Comparison of ENCODE assay signal across 4 cellular contexts in genomic region chr3:69602112-69602511, GRCh38.
"Had no signal": no experiment of that assay in that cellular context is flagged by ENCODE, and none has a peak within 500 bp of the region (broad histone marks: within the 10 kb centered on the region; RNA-seq: fewer than 3 reads in every experiment).

No MANE protein-coding gene starts in this region.

- ATAC-seq: GM23338 had no signal

- DNase-seq: H9, HCEC 1CT, IMR-90 had no signal

- H3K4me3 ChIP-seq: GM23338 had no signal
